9 cellular contexts compared by ENCODE assay signal in the genomic region with DNA sequence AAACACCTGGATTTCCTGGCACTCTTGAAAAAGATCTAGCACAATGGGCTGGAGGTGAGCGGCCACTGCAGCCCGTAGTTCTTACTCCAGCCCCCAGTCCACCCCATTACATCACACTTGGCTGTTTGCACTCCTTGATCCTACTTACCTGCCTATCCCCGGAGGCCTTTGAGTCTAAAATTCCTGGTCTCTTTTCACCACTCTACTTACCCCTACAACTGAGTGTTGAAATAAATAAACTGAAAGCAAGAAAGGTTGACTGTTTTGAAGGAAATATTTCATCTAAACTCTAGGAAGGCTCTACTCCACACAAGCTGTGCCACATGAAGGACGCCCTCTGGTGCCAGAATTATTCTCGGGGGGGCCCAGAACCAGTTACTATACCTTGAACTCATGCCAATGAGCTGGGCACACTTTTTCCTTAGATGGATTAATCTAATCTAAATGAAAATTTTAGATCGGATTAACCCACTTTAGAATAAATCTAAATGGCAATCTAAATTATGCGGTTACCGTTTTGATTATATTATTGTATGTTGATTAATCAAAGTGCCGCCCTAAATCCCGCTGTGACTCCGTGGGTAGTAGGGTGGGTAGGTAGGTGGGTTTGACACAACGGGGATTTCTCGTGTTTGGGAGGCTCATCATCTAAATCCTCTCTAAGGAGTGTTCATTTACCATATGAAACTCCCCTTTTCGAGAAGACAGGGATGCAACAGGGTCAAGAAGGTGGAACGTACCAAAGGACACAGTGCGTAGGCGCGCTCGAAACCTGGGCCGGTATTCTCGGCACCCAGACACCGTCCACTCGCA. TPM values are rescaled to one million over a fixed set of nuclear protein-coding genes. Genes with fewer than 3 reads are reported as not detected.
DNase-seq lines count a peak whose midpoint lies in the region; ATAC-seq, FAIRE-seq and TF ChIP-seq lines count a peak whose summit lies in the region.
"Had no signal": no experiment of that assay in that cellular context is flagged by ENCODE, and none has a peak within 500 bp of the region (broad histone marks: within the 10 kb centered on the region; RNA-seq: fewer than 3 reads in every experiment).

No MANE protein-coding gene starts in this region.

- peaks cover 7% of the 10 kb centered on the region for H3K36me3 Mint-ChIP-seq in IgD-negative memory B cell
- peaks cover 30% of the 10 kb centered on the region for H3K36me3 Mint-ChIP-seq in activated naive CD8-positive, alpha-beta T cell treated with anti-CD3 and anti-CD28 coated beads, Interleukin-2, amount 10 ng/mL, durations not matched to agents 7 days and 5 days

- WGBS in iPS DF 6.9 (ENCODE audit: insufficient coverage, insufficient read length), result no CpG with 5 or more reads among the region's 23 CpGs

- no peaks in the 10 kb centered on the region for H3K27me3 ChIP-seq in iPS DF 6.9 (ENCODE audit: control insufficient read depth, insufficient read depth, low read length)

- peak; percentile 57 for TF ChIP-seq CTCF in GM10266 (IDR thresholded peaks at IDR 0.05; ENCODE audit: control insufficient read depth, insufficient read depth, low read depth, missing control alignments)

- 0 out of 2 replicates have a peak, but pooled peaks cover 1% of the 10 kb centered on the region for H3K4me1 ChIP-seq in iPS DF 6.9 (ENCODE audit: control insufficient read depth, insufficient read depth, low read length)

- H3K27me3 Mint-ChIP-seq in IgD-negative memory B cell, result peaks cover 2% of the 10 kb centered on the region
- H3K27me3 Mint-ChIP-seq in activated naive CD8-positive, alpha-beta T cell treated with anti-CD3 and anti-CD28 coated beads, Interleukin-2, amount 10 ng/mL, durations not matched to agents 7 days and 5 days, result no peaks in the 10 kb centered on the region

- DNase-seq in GM10266 (ENCODE audit: extremely low spot score) (no peak), RPMI8226 (peak; percentile 80), iPS DF 6.9 (ENCODE audit: low read depth, low spot score) (no peak), urothelium cell line (ENCODE audit: low spot score) (no peak)
- DNase-seq in activated naive CD8-positive, alpha-beta T cell treated with anti-CD3 and anti-CD28 coated beads, Interleukin-2, amount 10 ng/mL, durations not matched to agents 7 days and 5 days, result peak; percentile 55

- no peak for FAIRE-seq in urothelium cell line (lab: Jason Lieb, UNC)

- H3K27ac Mint-ChIP-seq in IgD-negative memory B cell, result peak overlapping the region; percentile 100
- H3K27ac Mint-ChIP-seq in activated naive CD8-positive, alpha-beta T cell treated with anti-CD3 and anti-CD28 coated beads, Interleukin-2, amount 10 ng/mL, durations not matched to agents 7 days and 5 days, result peak overlapping the region; percentile 95

- H3K9me3 Mint-ChIP-seq in IgD-negative memory B cell, result peaks cover 0 to 4% (median 0%) of the 10 kb centered on the region in 3 donors
- no peaks in the 10 kb centered on the region for H3K9me3 Mint-ChIP-seq in activated naive CD8-positive, alpha-beta T cell treated with anti-CD3 and anti-CD28 coated beads, Interleukin-2, amount 10 ng/mL, durations not matched to agents 7 days and 5 days

- peak overlapping the region; percentile 95 to 100 (median 97) for H3K4me3 Mint-ChIP-seq in IgD-negative memory B cell
- peak overlapping the region; percentile 90 for H3K4me3 Mint-ChIP-seq in activated naive CD8-positive, alpha-beta T cell treated with anti-CD3 and anti-CD28 coated beads, Interleukin-2, amount 10 ng/mL, durations not matched to agents 7 days and 5 days

- H3K9me3 ChIP-seq in iPS DF 6.9 (ENCODE audit: control insufficient read depth, insufficient read depth, low read length), result no peaks in the 10 kb centered on the region

- H3K4me1 Mint-ChIP-seq in IgD-negative memory B cell, result peaks cover 17 to 33% (median 23%) of the 10 kb centered on the region in 3 donors
- peaks cover 27% of the 10 kb centered on the region for H3K4me1 Mint-ChIP-seq in activated naive CD8-positive, alpha-beta T cell treated with anti-CD3 and anti-CD28 coated beads, Interleukin-2, amount 10 ng/mL, durations not matched to agents 7 days and 5 days

- peak overlapping the region; percentile 61; the same call in 1 of the 2 replicates for H3K4me3 ChIP-seq in iPS DF 6.9 (ENCODE audit: low read length)
- peak overlapping the region; percentile 32 to 98 (median 75) for H3K4me3 ChIP-seq in skin epidermis

- ATAC-seq in activated naive CD8-positive, alpha-beta T cell treated with anti-CD3 and anti-CD28 coated beads, Interleukin-2, amount 10 ng/mL, durations not matched to agents 7 days and 5 days (ENCODE audit: low read depth), result peak; percentile 9
- ATAC-seq in GM21447 (IDR thresholded peaks at IDR 0.05; ENCODE audit: unreplicated experiment), result no peak

- POLR2A ChIA-PET in activated naive CD8-positive, alpha-beta T cell treated with anti-CD3 and anti-CD28 coated beads, Interleukin-2, amount 10 ng/mL, durations not matched to agents 7 days and 5 days (lab: Charles Lee), result interaction anchor here (0.6 to 5.8 kb wide), 34 partner anchors 9 to 1589 kb away, joined by 3 to 331 read pairs (median 4); a partner anchor contains a TSS

- peaks cover 28% of the 10 kb centered on the region for H3K36me3 ChIP-seq in iPS DF 6.9 (ENCODE audit: control insufficient read depth, insufficient read depth, low read length)

- no peak overlapping the region for H3K27ac ChIP-seq in iPS DF 6.9 (ENCODE audit: low read length)
- peak overlapping the region in 20 of 21 experiments; percentile 71 to 100 (median 100) for H3K27ac ChIP-seq in skin epidermis

RNA-seq across cellular contexts. Expression of a gene that starts 0.7 kb away (rescaled TPM):
- 1,505 TPM for polyA plus RNA-seq in IgD-negative memory B cell
- total RNA-seq in activated naive CD8-positive, alpha-beta T cell treated with anti-CD3 and anti-CD28 coated beads, Interleukin-2, amount 10 ng/mL, durations not matched to agents 7 days and 5 days, result 100 to 1,000 TPM; 682 to 723 TPM

RNA-seq across cellular contexts. Expression of a gene that starts 24.1 kb away (rescaled TPM):
- polyA plus RNA-seq in IgD-negative memory B cell, result not detected
- not detected for total RNA-seq in activated naive CD8-positive, alpha-beta T cell treated with anti-CD3 and anti-CD28 coated beads, Interleukin-2, amount 10 ng/mL, durations not matched to agents 7 days and 5 days
- total RNA-seq: glomerular endothelial cell had no signal

RNA-seq across cellular contexts. Expression of a gene that starts 46.4 kb away (rescaled TPM):
- polyA plus RNA-seq in IgD-negative memory B cell, result not detected
- total RNA-seq in activated naive CD8-positive, alpha-beta T cell treated with anti-CD3 and anti-CD28 coated beads, Interleukin-2, amount 10 ng/mL, durations not matched to agents 7 days and 5 days, result under 1 TPM in 1 of 2 experiments, not detected in 1; 0.14 TPM

Comparison
In these comparisons a context has a peak if more than half of its experiments do, and no peak if none do; other contexts are left out.
1. DNase-seq: peak in RPMI8226 (single experiment) and activated naive CD8-positive, alpha-beta T cell treated with anti-CD3 and anti-CD28 coated beads, Interleukin-2, amount 10 ng/mL, durations not matched to agents 7 days and 5 days (single experiment); none in GM10266 (single experiment), iPS DF 6.9 (single experiment) and urothelium cell line (single experiment).